ENCODE assay signal across 11 cellular contexts in genomic region chr22:23217171-23218052, GRCh38. TPM values are rescaled to one million over a fixed set of nuclear protein-coding genes. Genes with fewer than 3 reads are reported as not detected.
A peak's percentile ranks its signal among the peaks of the same experiment; 100 is the strongest.
DNase-seq lines count a peak whose midpoint lies in the region; ATAC-seq and TF ChIP-seq lines count a peak whose summit lies in the region.
"Had no signal": no experiment of that assay in that cellular context is flagged by ENCODE, and none has a peak within 500 bp of the region (broad histone marks: within the 10 kb centered on the region; RNA-seq: fewer than 3 reads in every experiment).

No MANE protein-coding gene starts in this region.

- H3K4me1 ChIP-seq in heart right ventricle (peaks cover 42 to 100% (median 90%) of the 10 kb centered on the region in 9 donors), sigmoid colon (peaks cover 0 to 85% (median 78%) of the 10 kb centered on the region in 4 donors)

- 68 to 77% methylated on average over 16 of the region's 16 CpGs for WGBS in heart right ventricle, 2 donors
- WGBS in sigmoid colon, 2 donors, result 79 to 82% methylated on average over 16 of the region's 16 CpGs

- no peak for TF ChIP-seq EP300 in sigmoid colon (IDR thresholded peaks at IDR 0.05)

- no peak for ATAC-seq in T-helper 17 cell
- ATAC-seq in heart right ventricle, result peak in 7 of 8 donors; percentile 39 to 79 (median 69)

- H3K27ac ChIP-seq in heart right ventricle (peak overlapping the region; percentile 1 to 78 (median 67)), sigmoid colon (peak overlapping the region in 3 of 4 donors; percentile 4 to 66 (median 30))

- peaks cover 77% of the 10 kb centered on the region for H3K4me1 Mint-ChIP-seq in T-helper 17 cell

- H3K27me3 ChIP-seq in heart right ventricle (no peaks in the 10 kb centered on the region), sigmoid colon (no peaks in the 10 kb centered on the region)

- no peak overlapping the region for H3K4me3 ChIP-seq in heart right ventricle
- H3K4me3 ChIP-seq in sigmoid colon, result no peak overlapping the region

- intact Hi-C loops in heart right ventricle (cut with DNase I) (loop anchor here in 2 of 10 donors (5.0 kb wide), 1 partner anchor 35 kb away; the partner anchor contains the start of gene BCR (in 2 of the 2)), sigmoid colon (cut with DNase I) (no loop called here)

- H3K4me3 Mint-ChIP-seq in T-helper 17 cell, result peak overlapping the region; percentile 96

- H3K36me3 ChIP-seq in heart right ventricle (peaks cover 0 to 2% (median 0%) of the 10 kb centered on the region in 9 donors), sigmoid colon (no peaks in the 10 kb centered on the region)

- no peaks in the 10 kb centered on the region for H3K36me3 Mint-ChIP-seq in T-helper 17 cell (ENCODE audit: low read depth)

- no peaks in the 10 kb centered on the region for H3K27me3 Mint-ChIP-seq in T-helper 17 cell

- TF ChIP-seq POLR2A in sigmoid colon (IDR thresholded peaks at IDR 0.05), result no peak

- no peak for TF ChIP-seq CTCF in heart right ventricle (IDR thresholded peaks at IDR 0.05)
- TF ChIP-seq CTCF in sigmoid colon (IDR thresholded peaks at IDR 0.05), result no peak

- H3K9me3 ChIP-seq in T-helper 17 cell (ENCODE audit: control insufficient read depth, low read length, poor library complexity, severe bottlenecking) (no peaks in the 10 kb centered on the region), heart right ventricle (no peaks in the 10 kb centered on the region), sigmoid colon (no peaks in the 10 kb centered on the region)

- peak overlapping the region; percentile 93 for H3K27ac Mint-ChIP-seq in T-helper 17 cell

- DNase-seq in ELF-1 (ENCODE audit: low read depth, low spot score) (peak; percentile 23), T-helper 17 cell (no peak), heart right ventricle (peak; percentile 53 to 61), sigmoid colon (no peak), kidney glomerular epithelial cell (lab: John Stamatoyannopoulos, UW) (no peak), hepatic stellate cell (ENCODE audit: low spot score) (no peak), HCEC 1CT (no peak)
- no peak for DNase-seq in stimulated activated CD4-positive, alpha-beta T cell treated with anti-CD3 and anti-CD28 coated beads, Interleukin-15, amount 100 ng/mL, for 24 hours
- DNase-seq: cerebellar nuclear complex, DMS79, NCI-H1694 treated with DMSO at 0.1 percent for 48 hours had no signal

RNA-seq across cellular contexts. Expression of gene BCR, which starts 37.1 kb away (rescaled TPM):
- total RNA-seq in T-helper 17 cell, result 10 to 100 TPM; 91.8 to 93.2 TPM
- 10 to 100 TPM; 15.2 to 33.4 (median 28.3) TPM for total RNA-seq in heart right ventricle
- polyA plus RNA-seq in heart right ventricle, result 10 to 100 TPM; 10.9 to 20.1 TPM
- 10 to 100 TPM; 13.2 to 39.9 (median 21.5) TPM for total RNA-seq in sigmoid colon
- 10 to 100 TPM; 10.8 to 25.9 (median 10.9) TPM for polyA plus RNA-seq in sigmoid colon

Comparison
In these comparisons a context has a peak if more than half of its experiments do, and no peak if none do; other contexts are left out.
1. DNase-seq: peak in ELF-1 (single experiment) and heart right ventricle (2 of 2); none in T-helper 17 cell (0 of 3), sigmoid colon (single experiment), kidney glomerular epithelial cell (single experiment), hepatic stellate cell (single experiment), HCEC 1CT (single experiment) and stimulated activated CD4-positive, alpha-beta T cell treated with anti-CD3 and anti-CD28 coated beads, Interleukin-15, amount 100 ng/mL, for 24 hours (single experiment).